In the genomic region with DNA sequence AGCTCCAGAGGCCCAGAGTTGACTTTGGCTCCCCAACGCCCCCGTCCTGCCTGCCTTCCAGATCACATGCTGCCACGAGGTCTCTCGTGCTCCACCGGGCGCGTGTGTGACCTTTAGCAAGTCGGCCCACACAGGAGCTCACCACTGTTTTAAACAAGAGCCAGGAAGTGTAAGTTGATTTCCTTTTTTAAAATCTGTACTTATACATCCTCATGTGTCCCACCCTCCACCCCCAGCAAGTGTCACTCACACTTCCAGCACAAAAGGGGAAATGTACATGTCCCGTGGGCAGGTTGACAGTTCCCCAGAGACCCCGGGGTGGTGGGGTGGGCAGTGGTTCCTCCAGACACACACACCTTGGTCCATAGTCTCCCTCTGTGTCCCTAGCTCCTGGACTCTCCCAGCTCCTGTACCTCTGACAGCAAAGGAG, we compare ENCODE assay signal across 11 cellular contexts.
DNase-seq lines count a peak whose midpoint lies in the region; ATAC-seq, FAIRE-seq and TF ChIP-seq lines count a peak whose summit lies in the region.
"Had no signal": no experiment of that assay in that cellular context is flagged by ENCODE, and none has a peak within 500 bp of the region (broad histone marks: within the 10 kb centered on the region; RNA-seq: fewer than 3 reads in every experiment).

No MANE protein-coding gene starts in this region.

- H3K36me3 Mint-ChIP-seq in CD4-positive, CD25-positive, alpha-beta regulatory T cell: peaks cover 21% of the 10 kb centered on the region
- H3K36me3 Mint-ChIP-seq in chondrocyte (ENCODE audit: low read depth): peaks cover 3% of the 10 kb centered on the region

- H3K4me3 ChIP-seq in CD4-positive, CD25-positive, alpha-beta regulatory T cell (ENCODE audit: low read depth, low read length): no peak overlapping the region
- H3K4me3 ChIP-seq in NB4 (ENCODE audit: low read depth, low read length) (no peak overlapping the region), sigmoid colon (no peak overlapping the region), HepG2 (replicated peaks in 1 of 3; ENCODE audit: insufficient read depth in 1 of 3, low read depth in 2 of 3, low read length in 3 of 3) (no peak overlapping the region)

- BruUV-seq in HepG2 (replicated peaks; lab: Mats Ljungman, UMichigan): no TSS peak

- no peak overlapping the region for H3K4me2 ChIP-seq in HepG2 (ENCODE audit: low read depth, low read length)

- H3K27ac ChIP-seq in CD4-positive, CD25-positive, alpha-beta regulatory T cell (ENCODE audit: insufficient read depth, low read length, poor library complexity, severe bottlenecking): peak overlapping the region; percentile 62
- peak overlapping the region; percentile 75 to 85 (median 80) for H3K27ac ChIP-seq in sigmoid colon
- H3K27ac ChIP-seq in HepG2 (ENCODE audit: extremely low read length, insufficient read depth, low read length): no peak overlapping the region
- H3K27ac ChIP-seq: brain microvascular endothelial cell had no signal

- ATAC-seq in CD4-positive, CD25-positive, alpha-beta regulatory T cell (ENCODE audit: low read depth in 2 of 2): peak in 1 of 2 donors; percentile 15
- ATAC-seq in GM19463 (IDR thresholded peaks at IDR 0.05; ENCODE audit: unreplicated experiment): no peak
- no peak for ATAC-seq in HepG2

- intact Hi-C loops in sigmoid colon (cut with DNase I): loop anchor here (10.0 kb wide), 1 partner anchor 342 kb away; no protein-coding TSS in a partner anchor
- intact Hi-C loops in HepG2 (cut with micrococcal nuclease; ENCODE audit: unreplicated experiment): loop anchor here (10.0 kb wide), 1 partner anchor 802 kb away; no protein-coding TSS in a partner anchor

- H3K9me3 Mint-ChIP-seq in CD4-positive, CD25-positive, alpha-beta regulatory T cell: peaks cover 0 to 2% (median 0%) of the 10 kb centered on the region in 7 donors
- no peaks in the 10 kb centered on the region for H3K9me3 Mint-ChIP-seq in chondrocyte (ENCODE audit: low read depth)

- no peak for TF ChIP-seq CTCF in NB4 (IDR thresholded peaks at IDR 0.05; ENCODE audit: low read depth, low read length)
- no peak for TF ChIP-seq CTCF in chondrocyte (IDR thresholded peaks at IDR 0.05)
- TF ChIP-seq CTCF in sigmoid colon (IDR thresholded peaks at IDR 0.05): no peak
- TF ChIP-seq CTCF in HepG2 (CRISPR knock-in tag; IDR thresholded peaks at IDR 0.05): no peak

- H2AFZ ChIP-seq in HepG2 (ENCODE audit: low read length): no peak overlapping the region

- H3K27ac Mint-ChIP-seq in CD4-positive, CD25-positive, alpha-beta regulatory T cell: peak overlapping the region; percentile 79 to 87 (median 84)
- no peak overlapping the region for H3K27ac Mint-ChIP-seq in chondrocyte (ENCODE audit: unreplicated experiment)

- H3K4me3 Mint-ChIP-seq in CD4-positive, CD25-positive, alpha-beta regulatory T cell: peak overlapping the region; percentile 1 to 76 (median 62)
- no peak overlapping the region for H3K4me3 Mint-ChIP-seq in chondrocyte (ENCODE audit: unreplicated experiment)

- POLR2A ChIA-PET in HepG2 (lab: Yijun Ruan, JAX): no interaction called here

- TF ChIP-seq POLR2A in NB4 (IDR thresholded peaks at IDR 0.05; ENCODE audit: extremely low read depth, insufficient read length): no peak
- no peak for TF ChIP-seq POLR2A in sigmoid colon (IDR thresholded peaks at IDR 0.05)
- no peak for TF ChIP-seq POLR2A in HepG2 (IDR thresholded peaks at IDR 0.05; ENCODE audit: insufficient read depth in 1 of 2, low read depth in 2 of 2, low read length in 2 of 2)

- no peak for TF ChIP-seq RAD21 in HepG2 (CRISPR knock-in tag; IDR thresholded peaks at IDR 0.05)

- peaks cover 14 to 67% (median 40%) of the 10 kb centered on the region in 4 donors for H3K4me1 Mint-ChIP-seq in CD4-positive, CD25-positive, alpha-beta regulatory T cell
- no peaks in the 10 kb centered on the region for H3K4me1 Mint-ChIP-seq in chondrocyte (ENCODE audit: low read depth)

- H3K36me3 ChIP-seq in CD4-positive, CD25-positive, alpha-beta regulatory T cell (ENCODE audit: control insufficient read depth, insufficient read depth, low read length): peaks cover 43% of the 10 kb centered on the region
- H3K36me3 ChIP-seq in sigmoid colon (peaks cover 9 to 55% (median 23%) of the 10 kb centered on the region in 4 donors), HepG2 (replicated peaks in 1 of 2; ENCODE audit: control insufficient read depth in 1 of 2, insufficient read depth in 2 of 2, low read length in 2 of 2) (no peaks in the 10 kb centered on the region)
- H3K36me3 ChIP-seq: brain microvascular endothelial cell had no signal

- TF ChIP-seq EP300 in sigmoid colon (IDR thresholded peaks at IDR 0.05) (no peak), HepG2 (IDR thresholded peaks at IDR 0.05; ENCODE audit: low read depth in 2 of 2, low read length in 2 of 2) (no peak), HepG2 (CRISPR knock-in tag; IDR thresholded peaks at IDR 0.05; ENCODE audit: borderline replicate concordance) (no peak)

- FAIRE-seq in HepG2 (lab: Jason Lieb, UNC): no peak
- FAIRE-seq: TTC549 had no signal

- peaks cover 57% of the 10 kb centered on the region for H3K4me1 ChIP-seq in CD4-positive, CD25-positive, alpha-beta regulatory T cell (ENCODE audit: control insufficient read depth, insufficient read depth, low read length, poor library complexity, severe bottlenecking)
- peaks cover 0 to 62% (median 54%) of the 10 kb centered on the region in 4 donors for H3K4me1 ChIP-seq in sigmoid colon
- no peaks in the 10 kb centered on the region for H3K4me1 ChIP-seq in HepG2 (ENCODE audit: insufficient read depth, low read length)

- peaks cover 5% of the 10 kb centered on the region for H3K27me3 Mint-ChIP-seq in CD4-positive, CD25-positive, alpha-beta regulatory T cell
- H3K27me3 Mint-ChIP-seq in chondrocyte (ENCODE audit: low read depth): no peaks in the 10 kb centered on the region

- H3K79me2 ChIP-seq in HepG2 (ENCODE audit: insufficient read depth, low read length): no peaks in the 10 kb centered on the region

- no peaks in the 10 kb centered on the region for H4K20me1 ChIP-seq in HepG2 (ENCODE audit: insufficient read depth, low read length)

- in situ Hi-C loops in HepG2 (cut with HindIII; ENCODE audit: extremely low pct_ligation_motif_present, low pct_unique_long_range_greater_than_20kb): loop anchor here (5.0 to 10.0 kb wide), 2 partner anchors 194 to 802 kb away; no protein-coding TSS in a partner anchor

- H3K9me3 ChIP-seq in CD4-positive, CD25-positive, alpha-beta regulatory T cell (ENCODE audit: control insufficient read depth in 2 of 2, low read length in 2 of 2): no peaks in the 10 kb centered on the region
- H3K9me3 ChIP-seq in sigmoid colon: no peaks in the 10 kb centered on the region
- H3K9me3 ChIP-seq in HepG2 (ENCODE audit: low read length): no peaks in the 10 kb centered on the region

- WGBS in sigmoid colon, 2 donors: 47 to 82% methylated on average over 10 of the region's 10 CpGs
- WGBS in HepG2 (ENCODE audit: low lambda C conversion rate): 19% methylated on average over 10 of the region's 10 CpGs

- no peak overlapping the region for H3K9ac ChIP-seq in HepG2 (ENCODE audit: insufficient read depth, low read depth, low read length)

- CTCF ChIA-PET in HepG2 (lab: Yijun Ruan, JAX; ENCODE audit: low intra/inter-chr PET ratio, low total read pairs): no interaction called here

- DNase-seq in CD4-positive, CD25-positive, alpha-beta regulatory T cell: peak in 1 of 3 donors; percentile 67
- DNase-seq in NB4 (ENCODE audit: low read depth) (peak; percentile 44), chondrocyte (ENCODE audit: low spot score) (peak; percentile 56), sigmoid colon (peak; percentile 79), HUDEP-2 (lab: John Stamatoyannopoulos, UW; ENCODE audit: unreplicated experiment in 76 of 76) (no peak), GDM1 (lab: John Stamatoyannopoulos, UW) (no peak), HepG2 (ENCODE audit: low spot score) (no peak)
- DNase-seq: brain microvascular endothelial cell, DMS 273 treated with DMSO at 0.1 percent for 48 hours had no signal

- H3K27me3 ChIP-seq in CD4-positive, CD25-positive, alpha-beta regulatory T cell (ENCODE audit: control insufficient read depth, insufficient read depth, low read length): no peaks in the 10 kb centered on the region
- H3K27me3 ChIP-seq in sigmoid colon (no peaks in the 10 kb centered on the region), HepG2 (ENCODE audit: control insufficient read depth in 1 of 2, insufficient read depth in 2 of 2, low read length in 2 of 2) (peaks cover 0 to 51% of the 10 kb centered on the region in 2 experiments; a peak in 4 of 5 replicates)
- H3K27me3 ChIP-seq: brain microvascular endothelial cell had no signal

TF ChIP-seq in HepG2, 621 proteins besides CTCF, POLR2A, EP300 and RAD21:
- TF ChIP-seq SMYD3 (CRISPR knock-in tag; IDR thresholded peaks at IDR 0.05) (no peak), NR2F2 (IDR thresholded peaks at IDR 0.05; ENCODE audit: borderline replicate concordance, low read depth) (no peak), PREB (CRISPR knock-in tag; IDR thresholded peaks at IDR 0.05) (no peak), DNMT1 (CRISPR knock-in tag; IDR thresholded peaks at IDR 0.05) (no peak)

Comparison
In these comparisons a context has a peak if more than half of its experiments do, and no peak if none do; other contexts are left out.
1. DNase-seq: peak in NB4 (single experiment), chondrocyte (single experiment) and sigmoid colon (single experiment); none in HUDEP-2 (0 of 76), GDM1 (single experiment) and HepG2 (single experiment).